In the genomic region with DNA sequence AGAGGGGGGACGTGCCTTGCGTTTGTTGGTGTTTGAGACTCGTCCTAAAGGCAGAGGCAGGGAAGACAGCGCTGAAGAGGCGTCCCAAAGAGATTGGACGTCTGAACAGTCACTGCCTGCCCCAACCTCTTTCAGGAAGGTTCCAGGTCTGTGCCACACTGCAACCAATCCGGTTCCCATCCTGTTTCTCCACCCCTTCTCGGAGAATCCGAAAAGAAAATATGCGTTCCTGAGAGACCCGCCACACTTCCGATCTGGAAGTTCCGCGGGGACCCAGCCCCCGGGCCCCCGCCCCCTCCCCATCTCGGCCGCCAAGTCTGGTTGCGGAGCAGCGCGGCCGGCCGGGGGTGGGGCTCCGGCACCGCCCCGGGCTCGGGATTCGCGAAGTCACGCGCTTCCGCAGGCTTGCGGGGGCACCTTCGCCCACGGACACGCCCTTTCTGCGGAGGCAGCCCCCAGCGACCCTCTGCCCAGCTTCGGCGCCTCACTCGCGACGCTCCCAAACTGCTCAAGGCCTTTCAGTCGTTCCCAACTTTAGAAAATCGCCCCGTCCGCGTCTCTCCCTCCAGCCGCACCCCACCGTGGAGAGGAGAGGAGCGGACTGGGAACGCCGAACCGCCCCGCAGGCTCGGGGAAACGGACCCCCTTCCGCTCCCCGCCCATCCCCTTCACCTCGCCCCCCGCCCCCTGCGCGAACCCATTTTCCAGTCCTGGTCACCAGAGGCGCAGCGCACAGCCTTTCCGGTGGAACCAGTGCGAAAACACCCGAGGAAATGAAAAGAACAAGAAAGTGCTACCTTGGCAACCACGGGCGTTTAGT, we compare ENCODE assay signal across 8 cellular contexts.
DNase-seq lines count a peak whose midpoint lies in the region; ATAC-seq, FAIRE-seq and TF ChIP-seq lines count a peak whose summit lies in the region.

No MANE protein-coding gene starts in this region.

- H3K27me3 ChIP-seq in left ventricle myocardium inferior (ENCODE audit: low read depth), result peaks cover 95% of the 10 kb centered on the region

- H3K9me3 ChIP-seq in left ventricle myocardium inferior (replicated peaks), result no peaks in the 10 kb centered on the region

- peaks cover 78% of the 10 kb centered on the region for H3K27me3 Mint-ChIP-seq in T-helper 1 cell treated with Interleukin-12 subunit alpha and Interleukin-12 subunit beta and Interleukin-4 antibody, amounts not matched to agents 30 μg/mL and 1 μg/mL, for 36 hours (ENCODE audit: low read depth)
- peaks cover 60% of the 10 kb centered on the region for H3K27me3 Mint-ChIP-seq in activated T-helper 17 cell treated with anti-CD3 and anti-CD28 coated beads, Interleukin-2, amount 50 U/mL, for 72 hours

- ATAC-seq in activated T-helper 17 cell treated with anti-CD3 and anti-CD28 coated beads, Interleukin-2, amount 50 U/mL, for 72 hours (replicated peaks), result peak; percentile 39
- no peak for ATAC-seq in GM21360 (IDR thresholded peaks at IDR 0.05; ENCODE audit: unreplicated experiment)

- H3K27ac Mint-ChIP-seq in T-helper 1 cell treated with Interleukin-12 subunit alpha and Interleukin-12 subunit beta and Interleukin-4 antibody, amounts not matched to agents 30 μg/mL and 1 μg/mL, for 36 hours, result no peak overlapping the region
- H3K27ac Mint-ChIP-seq in activated T-helper 17 cell treated with anti-CD3 and anti-CD28 coated beads, Interleukin-2, amount 50 U/mL, for 72 hours, result no peak overlapping the region

- peaks cover 1% of the 10 kb centered on the region for H3K36me3 Mint-ChIP-seq in T-helper 1 cell treated with Interleukin-12 subunit alpha and Interleukin-12 subunit beta and Interleukin-4 antibody, amounts not matched to agents 30 μg/mL and 1 μg/mL, for 36 hours (ENCODE audit: low read depth)
- H3K36me3 Mint-ChIP-seq in activated T-helper 17 cell treated with anti-CD3 and anti-CD28 coated beads, Interleukin-2, amount 50 U/mL, for 72 hours (ENCODE audit: low read depth), result no peaks in the 10 kb centered on the region

- FAIRE-seq in frontal cortex (lab: Jason Lieb, UNC), result no peak

- no peak overlapping the region for H3K27ac ChIP-seq in left ventricle myocardium inferior (replicated peaks)

- H3K4me3 ChIP-seq in left ventricle myocardium inferior (peak overlapping the region; percentile 65), skeletal muscle cell (ENCODE audit: low read depth, low read length) (peak overlapping the region; percentile 60)

- peaks cover 31% of the 10 kb centered on the region for H3K4me1 ChIP-seq in left ventricle myocardium inferior

- intact Hi-C loops in left ventricle myocardium inferior (cut with micrococcal nuclease), result no loop called here

- no peaks in the 10 kb centered on the region for H3K36me3 ChIP-seq in left ventricle myocardium inferior

- peaks cover 26% of the 10 kb centered on the region for H3K4me1 Mint-ChIP-seq in T-helper 1 cell treated with Interleukin-12 subunit alpha and Interleukin-12 subunit beta and Interleukin-4 antibody, amounts not matched to agents 30 μg/mL and 1 μg/mL, for 36 hours (ENCODE audit: low read depth)
- peaks cover 11% of the 10 kb centered on the region for H3K4me1 Mint-ChIP-seq in activated T-helper 17 cell treated with anti-CD3 and anti-CD28 coated beads, Interleukin-2, amount 50 U/mL, for 72 hours

- DNase-seq in T-helper 1 cell (no peak), left ventricle myocardium inferior (no peak), skeletal muscle cell (ENCODE audit: low read depth) (no peak), OCI-M2 (lab: John Stamatoyannopoulos, UW; ENCODE audit: unreplicated experiment) (no peak), frontal cortex (ENCODE audit: low spot score in 2 of 2) (no peak)

- no peaks in the 10 kb centered on the region for H3K9me3 Mint-ChIP-seq in T-helper 1 cell treated with Interleukin-12 subunit alpha and Interleukin-12 subunit beta and Interleukin-4 antibody, amounts not matched to agents 30 μg/mL and 1 μg/mL, for 36 hours
- H3K9me3 Mint-ChIP-seq in activated T-helper 17 cell treated with anti-CD3 and anti-CD28 coated beads, Interleukin-2, amount 50 U/mL, for 72 hours, result no peaks in the 10 kb centered on the region

- no peak for TF ChIP-seq CTCF in left ventricle myocardium inferior (IDR thresholded peaks at IDR 0.05; ENCODE audit: borderline replicate concordance)

- peak overlapping the region; percentile 70 for H3K4me3 Mint-ChIP-seq in T-helper 1 cell treated with Interleukin-12 subunit alpha and Interleukin-12 subunit beta and Interleukin-4 antibody, amounts not matched to agents 30 μg/mL and 1 μg/mL, for 36 hours
- H3K4me3 Mint-ChIP-seq in activated T-helper 17 cell treated with anti-CD3 and anti-CD28 coated beads, Interleukin-2, amount 50 U/mL, for 72 hours, result peak overlapping the region; percentile 57
